In the genomic region with DNA sequence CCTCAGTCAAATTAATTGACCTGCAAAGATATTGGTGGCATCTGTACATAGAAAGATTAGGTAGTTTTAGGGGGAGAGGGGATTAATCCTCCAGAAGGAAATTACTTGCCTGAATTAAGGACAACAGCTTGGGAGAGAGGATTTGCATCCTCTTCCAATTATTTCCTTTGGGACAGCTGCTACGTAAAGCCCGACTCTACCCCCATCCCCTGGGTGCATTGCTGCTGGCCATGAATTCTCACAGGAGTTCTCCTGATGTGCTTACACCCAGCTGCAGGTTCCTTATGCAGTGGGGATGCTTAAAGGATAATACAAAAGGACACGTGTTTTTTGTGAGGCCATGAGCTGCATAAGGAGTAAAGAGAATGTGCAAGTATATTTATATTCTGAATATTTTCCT, we compare ENCODE assay signal across 1 cellular context.
TF ChIP-seq lines count a peak whose summit lies in the region.

No MANE protein-coding gene starts in this region.

TF ChIP-seq in GM23338, 12 proteins besides CTCF, POLR2A, EP300 and RAD21 (continued from another document):
- TF ChIP-seq ZNF462 (CRISPR knock-in tag; IDR thresholded peaks at IDR 0.05): no peak
- TF ChIP-seq EZH2phosphoT487 (IDR thresholded peaks at IDR 0.05; ENCODE audit: unreplicated experiment): no peak
- TF ChIP-seq ZNF114 (CRISPR knock-in tag; IDR thresholded peaks at IDR 0.05): no peak
- TF ChIP-seq JUNB (IDR thresholded peaks at IDR 0.05; ENCODE audit: unreplicated experiment): no peak
- no peak for TF ChIP-seq ETS1 (IDR thresholded peaks at IDR 0.05)
TF ChIP-seq in GM23338: peak in this region for 0.
